In genomic region chr21:45580576-45581321, GRCh38 we compare ENCODE assay signal across 4 cellular contexts.
TF ChIP-seq lines count a peak whose summit lies in the region.

No MANE protein-coding gene starts in this region.

TF ChIP-seq in SK-N-SH, 30 proteins besides CTCF, POLR2A, EP300 and RAD21 (continues in another document):
- TF ChIP-seq MXI1 (IDR thresholded peaks at IDR 0.05; ENCODE audit: low read depth, low read length) (no peak), NFIC (IDR thresholded peaks at IDR 0.05; ENCODE audit: borderline replicate concordance) (no peak), USF1 (IDR thresholded peaks at IDR 0.05; ENCODE audit: borderline replicate concordance, low read depth) (no peak), TAF1 (IDR thresholded peaks at IDR 0.05; ENCODE audit: borderline replicate concordance, low read depth, low read length) (no peak), PBX3 (IDR thresholded peaks at IDR 0.05) (no peak), TCF12 (IDR thresholded peaks at IDR 0.05) (no peak), SMC3 (IDR thresholded peaks at IDR 0.05; ENCODE audit: low read depth, low read length) (no peak), REST (IDR thresholded peaks at IDR 0.05; ENCODE audit: low read depth, low read length) (no peak), RCOR1 (IDR thresholded peaks at IDR 0.05; ENCODE audit: low read length) (no peak)

TF ChIP-seq in SK-N-SH treated with all-trans-retinoic acid at 6 μM for 48 hours, 23 proteins besides CTCF, POLR2A, EP300 and RAD21:
- TF ChIP-seq RARB (CRISPR knock-in tag; IDR thresholded peaks at IDR 0.05) (no peak), TOX (CRISPR knock-in tag; IDR thresholded peaks at IDR 0.05; ENCODE audit: borderline replicate concordance) (no peak), TSHZ2 (CRISPR knock-in tag; IDR thresholded peaks at IDR 0.05) (no peak), BACH2 (CRISPR knock-in tag; IDR thresholded peaks at IDR 0.05; ENCODE audit: borderline replicate concordance) (no peak), ESRRG (CRISPR knock-in tag; IDR thresholded peaks at IDR 0.05) (no peak), PPARA (CRISPR knock-in tag; IDR thresholded peaks at IDR 0.05; ENCODE audit: borderline replicate concordance) (no peak), ZFP3 (CRISPR knock-in tag; IDR thresholded peaks at IDR 0.05) (no peak), ZC3H10 (CRISPR knock-in tag; IDR thresholded peaks at IDR 0.05) (no peak), ZNF8 (CRISPR knock-in tag; IDR thresholded peaks at IDR 0.05) (no peak), ZFP30 (CRISPR knock-in tag; IDR thresholded peaks at IDR 0.05) (no peak)

TF ChIP-seq in GM23338, 12 proteins besides CTCF, POLR2A, EP300 and RAD21 (continues in another document):
- TF ChIP-seq ZNF331 (CRISPR knock-in tag; IDR thresholded peaks at IDR 0.05; ENCODE audit: low read depth) = no peak
- TF ChIP-seq JUNB (IDR thresholded peaks at IDR 0.05; ENCODE audit: unreplicated experiment) = no peak
- TF ChIP-seq POLR2AphosphoS5 (IDR thresholded peaks at IDR 0.05; ENCODE audit: low read depth) = no peak
- no peak for TF ChIP-seq NANOG (IDR thresholded peaks at IDR 0.05; ENCODE audit: borderline replicate concordance)
- no peak for TF ChIP-seq EZH2phosphoT487 (IDR thresholded peaks at IDR 0.05; ENCODE audit: unreplicated experiment)
- no peak for TF ChIP-seq REST (IDR thresholded peaks at IDR 0.05; ENCODE audit: unreplicated experiment)
- no peak for TF ChIP-seq STAT1 (IDR thresholded peaks at IDR 0.05; ENCODE audit: unreplicated experiment)
- TF ChIP-seq ZNF462 (CRISPR knock-in tag; IDR thresholded peaks at IDR 0.05) = no peak
- no peak for TF ChIP-seq CREB1 (CRISPR knock-in tag; IDR thresholded peaks at IDR 0.05; ENCODE audit: low read depth)
- no peak for TF ChIP-seq ZNF114 (CRISPR knock-in tag; IDR thresholded peaks at IDR 0.05)

TF ChIP-seq in K562, 482 proteins besides CTCF, POLR2A, EP300 and RAD21:
- TF ChIP-seq L3MBTL2 (IDR thresholded peaks at IDR 0.05) (0 out of 2 replicates have a peak, but pooled peaks have one; percentile 24), MITF (IDR thresholded peaks at IDR 0.05) (no peak)
